1 cellular context compared by ENCODE assay signal in genomic region chr1:59218521-59219236, GRCh38.
TF ChIP-seq lines count a peak whose summit lies in the region.

No MANE protein-coding gene starts in this region.

TF ChIP-seq in HepG2, 621 proteins besides CTCF, POLR2A, EP300 and RAD21 (continued from another document and continues in another):
- TF ChIP-seq ZHX2 (IDR thresholded peaks at IDR 0.05; ENCODE audit: low read depth) (no peak), ZHX2 (CRISPR knock-in tag; IDR thresholded peaks at IDR 0.05; ENCODE audit: borderline replicate concordance) (no peak), RNF219 (CRISPR knock-in tag; IDR thresholded peaks at IDR 0.05) (no peak), MYNN (CRISPR knock-in tag; IDR thresholded peaks at IDR 0.05; ENCODE audit: low read depth) (no peak), KDM3A (CRISPR knock-in tag; IDR thresholded peaks at IDR 0.05; ENCODE audit: low read depth) (no peak), RELA (CRISPR knock-in tag; IDR thresholded peaks at IDR 0.05) (no peak), ZNF709 (CRISPR knock-in tag; IDR thresholded peaks at IDR 0.05) (no peak), FOXC1 (CRISPR knock-in tag; IDR thresholded peaks at IDR 0.05; ENCODE audit: borderline replicate concordance) (no peak), SOX13 (IDR thresholded peaks at IDR 0.05) (no peak), SOX13 (CRISPR knock-in tag; conservative IDR thresholded peaks at IDR 0.05 in 1 of 2, IDR thresholded peaks at IDR 0.05 in 1 of 2) (peak in 1 of 2 experiments; percentile 23; a peak in 1 of 4 replicates), MIER3 (CRISPR knock-in tag; IDR thresholded peaks at IDR 0.05; ENCODE audit: borderline replicate concordance) (no peak), ETV6 (CRISPR knock-in tag; conservative IDR thresholded peaks at IDR 0.05) (no peak), CCAR2 (optimal IDR thresholded peaks at IDR 0.05; ENCODE audit: low read depth, low read length) (no peak), PHF21A (CRISPR knock-in tag; IDR thresholded peaks at IDR 0.05) (no peak), IRF9 (CRISPR knock-in tag; IDR thresholded peaks at IDR 0.05; ENCODE audit: borderline replicate concordance) (no peak), KDM2A (CRISPR knock-in tag; IDR thresholded peaks at IDR 0.05; ENCODE audit: borderline replicate concordance, low read depth) (no peak), ATF7 (IDR thresholded peaks at IDR 0.05) (no peak), ATF7 (CRISPR knock-in tag; IDR thresholded peaks at IDR 0.05) (no peak), IRF2 (CRISPR knock-in tag; IDR thresholded peaks at IDR 0.05) (0 out of 2 replicates have a peak, but pooled peaks have one; percentile 24), ZNF234 (CRISPR knock-in tag; conservative IDR thresholded peaks at IDR 0.05) (no peak), TAF1 (CRISPR knock-in tag; IDR thresholded peaks at IDR 0.05) (no peak), CEBPG (CRISPR knock-in tag; IDR thresholded peaks at IDR 0.05) (peak; percentile 69), ZNF224 (CRISPR knock-in tag; IDR thresholded peaks at IDR 0.05) (no peak), FOXO1 (CRISPR knock-in tag; IDR thresholded peaks at IDR 0.05) (0 out of 2 replicates have a peak, but pooled peaks have one; percentile 18), NPAS2 (CRISPR knock-in tag; IDR thresholded peaks at IDR 0.05; ENCODE audit: borderline replicate concordance) (no peak), ZNF331 (CRISPR knock-in tag; IDR thresholded peaks at IDR 0.05) (peak; percentile 32; the same call in 1 of the 2 replicates), TARDBP (CRISPR knock-in tag; IDR thresholded peaks at IDR 0.05) (no peak), ZFP36L2 (CRISPR knock-in tag; IDR thresholded peaks at IDR 0.05) (no peak), ZNF235 (CRISPR knock-in tag; IDR thresholded peaks at IDR 0.05; ENCODE audit: borderline replicate concordance) (no peak), ELF1 (CRISPR knock-in tag; IDR thresholded peaks at IDR 0.05) (peak; percentile 35; the same call in 1 of the 2 replicates), ZBTB2 (CRISPR knock-in tag; IDR thresholded peaks at IDR 0.05; ENCODE audit: low read depth) (no peak), ZFX (CRISPR knock-in tag; IDR thresholded peaks at IDR 0.05; ENCODE audit: low read depth) (0 out of 2 replicates have a peak, but pooled peaks have one; percentile 19), NR0B2 (CRISPR knock-in tag; IDR thresholded peaks at IDR 0.05) (no peak), SCMH1 (CRISPR knock-in tag; IDR thresholded peaks at IDR 0.05; ENCODE audit: borderline replicate concordance) (no peak), KMT2A (CRISPR knock-in tag; IDR thresholded peaks at IDR 0.05) (no peak), KDM6A (CRISPR knock-in tag; IDR thresholded peaks at IDR 0.05; ENCODE audit: low read depth) (no peak), CEBPB (IDR thresholded peaks at IDR 0.05; ENCODE audit: borderline replicate concordance, low read depth, low read length) (peak; percentile 91), SALL1 (CRISPR knock-in tag; IDR thresholded peaks at IDR 0.05) (0 out of 2 replicates have a peak, but pooled peaks have one; percentile 21), ETV5 (CRISPR knock-in tag; IDR thresholded peaks at IDR 0.05; ENCODE audit: borderline replicate concordance) (peak; percentile 18; the same call in 1 of the 2 replicates), ZFAT (CRISPR knock-in tag; conservative IDR thresholded peaks at IDR 0.05) (no peak), ZSCAN29 (CRISPR knock-in tag; conservative IDR thresholded peaks at IDR 0.05) (no peak), JUN (CRISPR knock-in tag; IDR thresholded peaks at IDR 0.05) (no peak), HNRNPLL (IDR thresholded peaks at IDR 0.05; ENCODE audit: low read depth, low read length, poor library complexity, severe bottlenecking) (no peak), ZNF460 (CRISPR knock-in tag; IDR thresholded peaks at IDR 0.05; ENCODE audit: borderline replicate concordance) (no peak), PBX2 (CRISPR knock-in tag; IDR thresholded peaks at IDR 0.05) (no peak), ZBTB14 (CRISPR knock-in tag; IDR thresholded peaks at IDR 0.05) (no peak), ZBTB3 (CRISPR knock-in tag; IDR thresholded peaks at IDR 0.05; ENCODE audit: borderline replicate concordance, low read depth) (no peak), HMGXB4 (CRISPR knock-in tag; IDR thresholded peaks at IDR 0.05; ENCODE audit: borderline replicate concordance in 1 of 2, low read depth in 1 of 2) (no peak), ZNF33A (CRISPR knock-in tag; IDR thresholded peaks at IDR 0.05; ENCODE audit: borderline replicate concordance) (no peak), NFE2 (CRISPR knock-in tag; IDR thresholded peaks at IDR 0.05) (no peak)
- TF ChIP-seq, protein P1, sequence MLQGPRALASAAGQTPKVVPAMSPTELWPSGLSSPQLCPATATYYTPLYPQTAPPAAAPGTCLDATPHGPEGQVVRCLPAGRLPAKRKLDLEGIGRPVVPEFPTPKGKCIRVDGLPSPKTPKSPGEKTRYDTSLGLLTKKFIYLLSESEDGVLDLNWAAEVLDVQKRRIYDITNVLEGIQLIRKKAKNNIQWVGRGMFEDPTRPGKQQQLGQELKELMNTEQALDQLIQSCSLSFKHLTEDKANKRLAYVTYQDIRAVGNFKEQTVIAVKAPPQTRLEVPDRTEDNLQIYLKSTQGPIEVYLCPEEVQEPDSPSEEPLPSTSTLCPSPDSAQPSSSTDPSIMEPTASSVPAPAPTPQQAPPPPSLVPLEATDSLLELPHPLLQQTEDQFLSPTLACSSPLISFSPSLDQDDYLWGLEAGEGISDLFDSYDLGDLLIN (CRISPR knock-in tag; IDR thresholded peaks at IDR 0.05; ENCODE audit: borderline replicate concordance), result no peak
- TF ChIP-seq, protein P2, sequence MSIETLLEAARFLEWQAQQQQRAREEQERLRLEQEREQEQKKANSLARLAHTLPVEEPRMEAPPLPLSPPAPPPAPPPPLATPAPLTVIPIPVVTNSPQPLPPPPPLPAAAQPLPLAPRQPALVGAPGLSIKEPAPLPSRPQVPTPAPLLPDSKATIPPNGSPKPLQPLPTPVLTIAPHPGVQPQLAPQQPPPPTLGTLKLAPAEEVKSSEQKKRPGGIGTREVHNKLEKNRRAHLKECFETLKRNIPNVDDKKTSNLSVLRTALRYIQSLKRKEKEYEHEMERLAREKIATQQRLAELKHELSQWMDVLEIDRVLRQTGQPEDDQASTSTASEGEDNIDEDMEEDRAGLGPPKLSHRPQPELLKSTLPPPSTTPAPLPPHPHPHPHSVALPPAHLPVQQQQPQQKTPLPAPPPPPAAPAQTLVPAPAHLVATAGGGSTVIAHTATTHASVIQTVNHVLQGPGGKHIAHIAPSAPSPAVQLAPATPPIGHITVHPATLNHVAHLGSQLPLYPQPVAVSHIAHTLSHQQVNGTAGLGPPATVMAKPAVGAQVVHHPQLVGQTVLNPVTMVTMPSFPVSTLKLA (IDR thresholded peaks at IDR 0.05), result no peak
